ENCODE assay signal across 12 cellular contexts in genomic region chr7:129110575-129111376, GRCh38. TPM values are rescaled to one million over a fixed set of nuclear protein-coding genes. Genes with fewer than 3 reads are reported as not detected.
A peak's percentile ranks its signal among the peaks of the same experiment; 100 is the strongest.
DNase-seq lines count a peak whose midpoint lies in the region; ATAC-seq and TF ChIP-seq lines count a peak whose summit lies in the region.
"Had no signal": no experiment of that assay in that cellular context is flagged by ENCODE, and none has a peak within 500 bp of the region (broad histone marks: within the 10 kb centered on the region; RNA-seq: fewer than 3 reads in every experiment).

No MANE protein-coding gene starts in this region.

- no peak overlapping the region for H3K4me2 ChIP-seq in mesenchymal stem cell (ENCODE audit: low read length, poor library complexity, severe bottlenecking)

- H3K27me3 ChIP-seq in breast epithelium (no peaks in the 10 kb centered on the region), mesenchymal stem cell (ENCODE audit: control insufficient read depth in 1 of 2, insufficient read depth in 1 of 2, low read length in 2 of 2) (peaks cover 0 to 50% of the 10 kb centered on the region in 2 experiments)

- no peak overlapping the region for H3K4me3 Mint-ChIP-seq in activated CD4-positive, alpha-beta T cell treated with anti-CD3 and anti-CD28 coated beads, Interleukin-2, amount 10 ng/mL, durations not matched to agents 24 days and 14 days
- H3K4me3 Mint-ChIP-seq: activated CD4-positive, alpha-beta memory T cell treated with anti-CD3 and anti-CD28 coated beads for 36 hours had no signal

- H3K36me3 ChIP-seq in breast epithelium, result no peaks in the 10 kb centered on the region
- H3K36me3 ChIP-seq in mesenchymal stem cell (ENCODE audit: control insufficient read depth in 1 of 2, insufficient read depth in 2 of 2, low read depth in 1 of 2, low read length in 2 of 2), result no peaks in the 10 kb centered on the region

- no peak overlapping the region for H3K27ac Mint-ChIP-seq in activated CD4-positive, alpha-beta T cell treated with anti-CD3 and anti-CD28 coated beads, Interleukin-2, amount 10 ng/mL, durations not matched to agents 24 days and 14 days
- H3K27ac Mint-ChIP-seq: activated CD4-positive, alpha-beta memory T cell treated with anti-CD3 and anti-CD28 coated beads for 36 hours had no signal

- no peak overlapping the region for H2BK12ac ChIP-seq in mesenchymal stem cell (ENCODE audit: low read length in 2 of 2)

- H2BK5ac ChIP-seq in mesenchymal stem cell (ENCODE audit: low read depth, low read length, poor library complexity, severe bottlenecking), result no peak overlapping the region

- no peak overlapping the region for H2BK15ac ChIP-seq in mesenchymal stem cell (ENCODE audit: low read depth, poor library complexity, severe bottlenecking)

- H3K4me3 ChIP-seq in breast epithelium, result no peak overlapping the region
- H3K4me3 ChIP-seq in mesenchymal stem cell (ENCODE audit: insufficient read depth in 1 of 2, low read depth in 1 of 2, low read length in 2 of 2), result no peak overlapping the region

- no peak overlapping the region for H3K14ac ChIP-seq in mesenchymal stem cell (ENCODE audit: low read length in 2 of 2)

- no peak for ATAC-seq in GM21717 (IDR thresholded peaks at IDR 0.05; ENCODE audit: unreplicated experiment)
- ATAC-seq in GM18520 (IDR thresholded peaks at IDR 0.05; ENCODE audit: unreplicated experiment), result no peak

- peak overlapping the region; percentile 1 for H2AFZ ChIP-seq in mesenchymal stem cell (ENCODE audit: low read depth, low read length)

- no peaks in the 10 kb centered on the region for H3K79me1 ChIP-seq in mesenchymal stem cell (replicated peaks; ENCODE audit: low read length, poor library complexity, severe bottlenecking)

- H3K4me1 Mint-ChIP-seq in activated CD4-positive, alpha-beta T cell treated with anti-CD3 and anti-CD28 coated beads, Interleukin-2, amount 10 ng/mL, durations not matched to agents 24 days and 14 days, result peaks cover 3% of the 10 kb centered on the region

- DNase-seq in ELF-1 (ENCODE audit: low read depth, low spot score) (peak; percentile 91), NCI-H2107 (lab: John Stamatoyannopoulos, UW) (peak; percentile 69), breast epithelium (ENCODE audit: low spot score in 2 of 2) (peak; percentile 56 to 61), mesenchymal stem cell (peak; percentile 42), GOT3 (lab: John Stamatoyannopoulos, UW) (no peak)
- DNase-seq in activated CD4-positive, alpha-beta T cell treated with anti-CD3 and anti-CD28 coated beads, Interleukin-2, amount 10 ng/mL, durations not matched to agents 24 days and 14 days, result no peak
- DNase-seq: activated CD4-positive, alpha-beta memory T cell treated with anti-CD3 and anti-CD28 coated beads for 36 hours; DMS153; KBM-7 had no signal

- no peak overlapping the region for H3K23ac ChIP-seq in mesenchymal stem cell (ENCODE audit: low read length in 2 of 2)

- no peak overlapping the region for H3K4ac ChIP-seq in mesenchymal stem cell (ENCODE audit: low read depth in 1 of 2, low read length in 2 of 2)

- H3K27ac ChIP-seq in breast epithelium (peak overlapping the region; percentile 61 to 62), mesenchymal stem cell (ENCODE audit: low read length, poor library complexity, severe bottlenecking) (peak overlapping the region; percentile 4)
- H3K27ac ChIP-seq: RWPE1 had no signal

- no peak overlapping the region for H4K8ac ChIP-seq in mesenchymal stem cell (ENCODE audit: low read length)

- no peaks in the 10 kb centered on the region for H3K36me3 Mint-ChIP-seq in activated CD4-positive, alpha-beta T cell treated with anti-CD3 and anti-CD28 coated beads, Interleukin-2, amount 10 ng/mL, durations not matched to agents 24 days and 14 days (ENCODE audit: low read depth)
- H3K36me3 Mint-ChIP-seq: activated CD4-positive, alpha-beta memory T cell treated with anti-CD3 and anti-CD28 coated beads for 36 hours had no signal

- no peak overlapping the region for H2BK120ac ChIP-seq in mesenchymal stem cell (ENCODE audit: low read depth, low read length)

- TF ChIP-seq CTCF in breast epithelium (IDR thresholded peaks at IDR 0.05), result no peak

- TF ChIP-seq POLR2A in breast epithelium (IDR thresholded peaks at IDR 0.05), result no peak

- peak overlapping the region; percentile 73 for H2AK5ac ChIP-seq in mesenchymal stem cell (ENCODE audit: low read length, severe bottlenecking)

- no peaks in the 10 kb centered on the region for H3K4me1 ChIP-seq in breast epithelium
- peaks cover 6% of the 10 kb centered on the region for H3K4me1 ChIP-seq in mesenchymal stem cell (ENCODE audit: control insufficient read depth, insufficient read depth, low read depth, low read length)

- H3K27me3 Mint-ChIP-seq in activated CD4-positive, alpha-beta T cell treated with anti-CD3 and anti-CD28 coated beads, Interleukin-2, amount 10 ng/mL, durations not matched to agents 24 days and 14 days, result peaks cover 5% of the 10 kb centered on the region

- H4K91ac ChIP-seq in mesenchymal stem cell (ENCODE audit: low read length), result no peak overlapping the region

- intact Hi-C loops in breast epithelium (cut with DNase I; ENCODE audit: low total_unique reads), result no loop called here
- intact Hi-C loops in activated CD4-positive, alpha-beta T cell treated with anti-CD3 and anti-CD28 coated beads, Interleukin-2, amount 10 ng/mL, durations not matched to agents 24 days and 14 days (cut with micrococcal nuclease), result no loop called here

- no peak overlapping the region for H3K9ac ChIP-seq in mesenchymal stem cell (ENCODE audit: low read length)

- H3K18ac ChIP-seq in mesenchymal stem cell (ENCODE audit: low read depth in 1 of 2, low read length in 2 of 2), result no peak overlapping the region

- H3K9me3 Mint-ChIP-seq in activated CD4-positive, alpha-beta T cell treated with anti-CD3 and anti-CD28 coated beads, Interleukin-2, amount 10 ng/mL, durations not matched to agents 24 days and 14 days, result peaks cover 4% of the 10 kb centered on the region
- H3K9me3 Mint-ChIP-seq: activated CD4-positive, alpha-beta memory T cell treated with anti-CD3 and anti-CD28 coated beads for 36 hours had no signal

- H3K9me3 ChIP-seq in breast epithelium, result no peaks in the 10 kb centered on the region
- peaks cover 5% of the 10 kb centered on the region for H3K9me3 ChIP-seq in mesenchymal stem cell (ENCODE audit: control insufficient read depth, low read length)

RNA-seq across cellular contexts. Expression of gene TSPAN33, which starts 33.7 kb away (rescaled TPM):
- 10 to 100 TPM in 1 of 3 donors, 1 to 10 TPM in 2; 3.9 to 11.4 (median 5.4) TPM for total RNA-seq in breast epithelium
- 0.43 TPM for polyA plus RNA-seq in mesenchymal stem cell (2013, experiment 1 of 2)
- 0.40 TPM for polyA plus RNA-seq in mesenchymal stem cell (2013, experiment 2 of 2)
- total RNA-seq in activated CD4-positive, alpha-beta T cell treated with anti-CD3 and anti-CD28 coated beads, Interleukin-2, amount 10 ng/mL, durations not matched to agents 24 days and 14 days, result 5.4 and 6.2 TPM in 2 replicates

RNA-seq across cellular contexts. Expression of gene TNPO3, which starts 55.9 kb away (rescaled TPM):
- 10 to 100 TPM; 36.4 to 42.7 (median 36.6) TPM for total RNA-seq in breast epithelium
- polyA plus RNA-seq in mesenchymal stem cell (2013, experiment 1 of 2), result 29.1 TPM
- 28.8 TPM for polyA plus RNA-seq in mesenchymal stem cell (2013, experiment 2 of 2)
- 54.1 and 56.9 TPM in 2 replicates for total RNA-seq in activated CD4-positive, alpha-beta T cell treated with anti-CD3 and anti-CD28 coated beads, Interleukin-2, amount 10 ng/mL, durations not matched to agents 24 days and 14 days

Comparison
In these comparisons a context has a peak if more than half of its experiments do, and no peak if none do; other contexts are left out.
1. DNase-seq: peak in ELF-1 (single experiment), NCI-H2107 (single experiment), breast epithelium (2 of 2) and mesenchymal stem cell (single experiment); none in activated CD4-positive, alpha-beta T cell treated with anti-CD3 and anti-CD28 coated beads, Interleukin-2, amount 10 ng/mL, durations not matched to agents 24 days and 14 days (single experiment) and GOT3 (single experiment).